ENCODE assay signal across 29 cellular contexts in genomic region chr14:48771717-48772116, GRCh38.
A peak's percentile ranks its signal among the peaks of the same experiment; 100 is the strongest.
DNase-seq lines count a peak whose midpoint lies in the region; ATAC-seq and TF ChIP-seq lines count a peak whose summit lies in the region.
"Had no signal": no experiment of that assay in that cellular context is flagged by ENCODE, and none has a peak within 500 bp of the region (broad histone marks: within the 10 kb centered on the region; RNA-seq: fewer than 3 reads in every experiment).

No MANE protein-coding gene starts in this region.

- H3K27me3 Mint-ChIP-seq in neural progenitor cell (ENCODE audit: insufficient read depth, low read depth), result no peaks in the 10 kb centered on the region
- H3K27me3 Mint-ChIP-seq: activated CD8-positive, alpha-beta T cell treated with anti-CD3 and anti-CD28 coated beads for 36 hours; activated naive CD4-positive, alpha-beta T cell treated with anti-CD3 and anti-CD28 coated beads, Interleukin-2, amount 50 U/mL, for 24 hours; stimulated activated naive CD8-positive, alpha-beta T cell treated with anti-CD3 and anti-CD28 coated beads, Interleukin-15, amount 100 ng/mL, for 72 hours had no signal

- peaks cover 6% of the 10 kb centered on the region for H3K4me1 Mint-ChIP-seq in neural progenitor cell
- H3K4me1 Mint-ChIP-seq: activated naive CD4-positive, alpha-beta T cell treated with anti-CD3 and anti-CD28 coated beads, Interleukin-2, amount 50 U/mL, for 24 hours; stimulated activated naive CD8-positive, alpha-beta T cell treated with anti-CD3 and anti-CD28 coated beads, Interleukin-15, amount 100 ng/mL, for 72 hours had no signal

- H3K4me1 ChIP-seq in neural progenitor cell, result no peaks in the 10 kb centered on the region

- H3K4me3 Mint-ChIP-seq in neural progenitor cell, result no peak overlapping the region
- H3K4me3 Mint-ChIP-seq: activated CD8-positive, alpha-beta T cell treated with anti-CD3 and anti-CD28 coated beads for 36 hours; activated naive CD4-positive, alpha-beta T cell treated with anti-CD3 and anti-CD28 coated beads, Interleukin-2, amount 50 U/mL, for 24 hours; CD8-positive, alpha-beta T cell; stimulated activated naive CD8-positive, alpha-beta T cell treated with anti-CD3 and anti-CD28 coated beads, Interleukin-15, amount 100 ng/mL, for 72 hours; T-helper 2 cell treated with Interferon-gamma antibody and Interleukin-4, amounts not matched to agents 5 μg/mL and 100 μg/mL, for 36 hours had no signal

- H4K20me1 ChIP-seq in neural progenitor cell (ENCODE audit: low read depth), result no peaks in the 10 kb centered on the region

- no peak overlapping the region for H3K4me2 ChIP-seq in neural progenitor cell

- H2AFZ ChIP-seq in neural progenitor cell (replicated peaks), result no peak overlapping the region
- H2AFZ ChIP-seq: GM23248 had no signal

- no peak overlapping the region for H3K27ac Mint-ChIP-seq in neural progenitor cell
- H3K27ac Mint-ChIP-seq: activated CD8-positive, alpha-beta T cell treated with anti-CD3 and anti-CD28 coated beads for 36 hours; activated naive CD4-positive, alpha-beta T cell treated with anti-CD3 and anti-CD28 coated beads, Interleukin-2, amount 50 U/mL, for 24 hours; activated T-helper 2 cell treated with anti-CD3 and anti-CD28 coated beads, Interferon-gamma antibody, Interleukin-2, Interleukin-4, amounts not matched to agents 10 μg/mL and 5 μg/mL and 100 μg/mL, durations not matched to agents 14 hours and 24 hours and 36 hours; CD8-positive, alpha-beta T cell; stimulated activated naive CD8-positive, alpha-beta T cell treated with anti-CD3 and anti-CD28 coated beads, Interleukin-15, amount 100 ng/mL, for 72 hours; T-helper 2 cell treated with Interferon-gamma antibody and Interleukin-4, amounts not matched to agents 5 μg/mL and 100 μg/mL, for 36 hours had no signal

- H3K9me3 ChIP-seq in neural progenitor cell (ENCODE audit: low read depth), result no peaks in the 10 kb centered on the region

- no peaks in the 10 kb centered on the region for H3F3A ChIP-seq in neural progenitor cell (ENCODE audit: low read depth)

- H3K27me3 ChIP-seq in neural progenitor cell, result no peaks in the 10 kb centered on the region
- H3K27me3 ChIP-seq: tibial artery had no signal

- H3K9ac ChIP-seq in neural progenitor cell, result no peak overlapping the region
- H3K9ac ChIP-seq: GM23248 had no signal

- H3K9me3 Mint-ChIP-seq in neural progenitor cell, result no peaks in the 10 kb centered on the region

- H3K36me3 ChIP-seq in neural progenitor cell, result no peaks in the 10 kb centered on the region
- H3K36me3 ChIP-seq: tibial artery had no signal

- no peak overlapping the region for H3K27ac ChIP-seq in neural progenitor cell
- H3K27ac ChIP-seq: epithelial cell of prostate, GM23248, skin epidermis, tibial artery had no signal

- TF ChIP-seq CTCF in neural progenitor cell (IDR thresholded peaks at IDR 0.05), result no peak

- intact Hi-C loops in left cardiac atrium (cut with DNase I), result no loop called here

- no peaks in the 10 kb centered on the region for H3K79me2 ChIP-seq in neural progenitor cell (ENCODE audit: low read depth)

- no peak overlapping the region for H3K4me3 ChIP-seq in neural progenitor cell
- H3K4me3 ChIP-seq: GM12878, GM23248, skin epidermis, tibial artery had no signal

- peak; percentile 93 to 97 for ATAC-seq in left cardiac atrium
- ATAC-seq: activated CD8-positive, alpha-beta T cell treated with anti-CD3 and anti-CD28 coated beads for 36 hours; CD8-positive, alpha-beta T cell; GM12878; stimulated activated naive CD8-positive, alpha-beta T cell treated with anti-CD3 and anti-CD28 coated beads, Interleukin-15, amount 100 ng/mL, for 72 hours had no signal

- H3K36me3 Mint-ChIP-seq in neural progenitor cell, result no peaks in the 10 kb centered on the region
- H3K36me3 Mint-ChIP-seq: activated naive CD4-positive, alpha-beta T cell treated with anti-CD3 and anti-CD28 coated beads, Interleukin-2, amount 50 U/mL, for 24 hours; CD8-positive, alpha-beta T cell had no signal

- DNase-seq in NCI-H345 (lab: John Stamatoyannopoulos, UW), result peak; percentile 6
- no peak for DNase-seq in NCI-H345 treated with DMSO at 0.1 percent for 48 hours (lab: John Stamatoyannopoulos, UW; ENCODE audit: unreplicated experiment)
- peak; percentile 29 for DNase-seq in RPMI7951 (ENCODE audit: low read depth)
- peak; percentile 24 for DNase-seq in left cardiac atrium
- peak; percentile 5 for DNase-seq in putamen (ENCODE audit: low spot score)
- DNase-seq in neural progenitor cell (ENCODE audit: low spot score), result no peak
- no peak for DNase-seq in iPS-NIHi11 (ENCODE audit: low spot score)
- DNase-seq in germinal center (ENCODE audit: low spot score), result no peak
- DNase-seq: 8988T; activated CD8-positive, alpha-beta T cell treated with anti-CD3 and anti-CD28 coated beads for 36 hours; aorta; CD8-positive, alpha-beta T cell; DMS 273 treated with DMSO at 0.1 percent for 48 hours; EL; GM23248; NCI-H1930; NCI-H446; NCI-H774; RPMI8226; stimulated activated CD4-positive, alpha-beta T cell treated with anti-CD3 and anti-CD28 coated beads, Interleukin-1b, Interleukin-23, amount 100 ng/mL, for 48 hours; stimulated activated CD8-positive, alpha-beta memory T cell treated with anti-CD3 and anti-CD28 coated beads, Interleukin-4, amount 100 ng/mL, for 48 hours; stimulated activated naive CD8-positive, alpha-beta T cell treated with anti-CD3 and anti-CD28 coated beads, Interleukin-15, amount 100 ng/mL, for 72 hours; tibial artery had no signal

Comparison
In these comparisons a context has a peak if more than half of its experiments do, and no peak if none do; other contexts are left out.
1. DNase-seq: peak in NCI-H345 (single experiment), RPMI7951 (single experiment), left cardiac atrium (single experiment) and putamen (single experiment); none in NCI-H345 treated with DMSO at 0.1 percent for 48 hours (single experiment), neural progenitor cell (single experiment), iPS-NIHi11 (single experiment) and germinal center (single experiment).